ENCODE assay signal across 9 cellular contexts in the genomic region with DNA sequence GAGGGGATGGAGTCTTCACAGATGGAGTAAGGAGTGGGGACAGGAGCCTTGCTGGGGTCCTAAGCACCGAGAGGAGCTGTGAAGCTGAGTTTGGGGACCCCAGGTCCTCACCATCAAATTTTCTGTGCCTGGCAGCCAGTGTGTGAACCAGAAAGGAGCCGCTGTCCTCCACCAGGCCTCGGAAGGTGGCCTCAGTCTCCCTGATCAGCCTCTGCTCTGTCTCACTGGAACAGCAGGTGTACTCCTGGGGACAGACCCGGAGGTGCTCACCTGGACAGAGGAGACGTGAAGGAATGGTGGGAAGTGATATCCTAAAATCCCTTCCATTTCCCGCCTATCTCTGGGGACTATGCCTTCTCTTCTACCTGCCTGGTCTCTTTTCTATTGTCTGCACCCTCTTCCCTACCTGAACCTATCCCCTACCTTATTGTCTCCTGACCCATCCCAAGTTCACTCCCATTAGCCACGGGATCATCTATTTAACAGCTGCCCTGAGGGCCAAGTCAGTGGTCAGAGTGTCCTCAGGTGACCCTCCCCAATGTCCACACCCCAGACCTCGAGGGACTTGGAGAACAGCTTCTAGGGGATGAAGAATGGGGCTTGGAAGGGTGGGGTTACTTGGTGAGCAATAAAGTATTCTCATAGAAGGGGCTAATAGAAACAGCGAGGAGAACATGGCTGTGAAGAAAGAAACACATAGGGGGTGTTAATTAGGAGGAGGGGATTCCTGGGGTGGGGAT. TPM values are rescaled to one million over a fixed set of nuclear protein-coding genes. Genes with fewer than 3 reads are reported as not detected.
DNase-seq lines count a peak whose midpoint lies in the region; TF ChIP-seq lines count a peak whose summit lies in the region.
"Had no signal": no experiment of that assay in that cellular context is flagged by ENCODE, and none has a peak within 500 bp of the region (broad histone marks: within the 10 kb centered on the region; RNA-seq: fewer than 3 reads in every experiment).

No MANE protein-coding gene starts in this region.

- H4K20me1 ChIP-seq in DOHH2 (ENCODE audit: control insufficient read depth, insufficient read depth, low read depth, low read length): peaks cover 4% of the 10 kb centered on the region; the same call in 1 of the 2 replicates

- H3K27ac ChIP-seq in DOHH2 (ENCODE audit: low read depth, low read length) (no peak overlapping the region), coronary artery (no peak overlapping the region)

- H3K4me2 ChIP-seq in DOHH2 (ENCODE audit: low read length): peak overlapping the region; percentile 84

- DNase-seq in MG63 (no peak), coronary artery (ENCODE audit: low spot score) (no peak), OCI-M1 (lab: John Stamatoyannopoulos, UW) (no peak), NOMO-1 treated with dmso at 0.1 percent for 144 hours (lab: John Stamatoyannopoulos, UW; ENCODE audit: unreplicated experiment) (no peak), NCI-H1694 (lab: John Stamatoyannopoulos, UW) (no peak)
- DNase-seq: activated CD4-positive, alpha-beta T cell treated with anti-CD3 and anti-CD28 coated beads, Interleukin-2, amount 50 U/mL, for 48 hours; NCI-H345 had no signal

- no peak for TF ChIP-seq CTCF in DOHH2 (IDR thresholded peaks at IDR 0.05; ENCODE audit: low read depth, low read length, poor library complexity, severe bottlenecking)
- TF ChIP-seq CTCF in coronary artery (IDR thresholded peaks at IDR 0.05): no peak

- H3K79me2 ChIP-seq in DOHH2 (ENCODE audit: control insufficient read depth, low read length): peaks cover 23% of the 10 kb centered on the region

- H2AFZ ChIP-seq in neuron (ENCODE audit: low read depth, low read length): peak overlapping the region; percentile 54

- H3K27me3 ChIP-seq in DOHH2 (ENCODE audit: control insufficient read depth, low read length) (no peaks in the 10 kb centered on the region), MG63 (no peaks in the 10 kb centered on the region), neuron (ENCODE audit: insufficient read depth, low read length) (no peaks in the 10 kb centered on the region)

- H3K9me3 ChIP-seq in DOHH2 (ENCODE audit: control insufficient read depth, insufficient read depth, low read length) (peaks cover 5% of the 10 kb centered on the region), MG63 (no peaks in the 10 kb centered on the region), neuron (ENCODE audit: low read length) (peaks cover 3% of the 10 kb centered on the region)

- H3K4me3 ChIP-seq in DOHH2 (ENCODE audit: low read length): peak overlapping the region; percentile 88
- peak overlapping the region; percentile 52 for H3K4me3 ChIP-seq in MG63
- peak overlapping the region; percentile 64 for H3K4me3 ChIP-seq in coronary artery
- H3K4me3 ChIP-seq in neuron (ENCODE audit: low read length): peak overlapping the region; percentile 99

- peaks cover 29% of the 10 kb centered on the region for H3F3A ChIP-seq in DOHH2 (ENCODE audit: control insufficient read depth, insufficient read depth)

- no peaks in the 10 kb centered on the region for H3K9me2 ChIP-seq in DOHH2 (replicated peaks; ENCODE audit: control insufficient read depth, low read length)

- H3K36me3 ChIP-seq in DOHH2 (ENCODE audit: control insufficient read depth, low read length): peaks cover 26% of the 10 kb centered on the region
- no peaks in the 10 kb centered on the region for H3K36me3 ChIP-seq in MG63
- peaks cover 29% of the 10 kb centered on the region for H3K36me3 ChIP-seq in neuron (ENCODE audit: insufficient read depth, low read length)

- H3K4me1 ChIP-seq in DOHH2 (ENCODE audit: control insufficient read depth, low read length) (peaks cover 74% of the 10 kb centered on the region), neuron (ENCODE audit: insufficient read depth, low read length) (peaks cover 13% of the 10 kb centered on the region)

RNA-seq across cellular contexts. Expression of gene GPC2, which starts 0.9 kb away (rescaled TPM):
- 0.33 TPM in 1 of 2 replicates, not detected in the other for total RNA-seq in MG63 (2014; rRNA removed; shearing (Covaris generic); ENCODE audit: low replicate concordance)

RNA-seq across cellular contexts. Expression of gene STAG3, which starts 1.5 kb away (rescaled TPM):
- total RNA-seq in MG63 (2014; rRNA removed; shearing (Covaris generic); ENCODE audit: low replicate concordance): 0.13 TPM in 1 of 2 replicates, not detected in the other

RNA-seq across cellular contexts. Expression of gene GAL3ST4, which starts 7.8 kb away (rescaled TPM):
- 0.44 TPM in 1 of 2 replicates, not detected in the other for total RNA-seq in MG63 (2014; rRNA removed; shearing (Covaris generic); ENCODE audit: low replicate concordance)

RNA-seq across cellular contexts. Expression of gene TRAPPC14, which starts 17.7 kb away (rescaled TPM):
- 0.22 and 3.0 TPM in 2 replicates for total RNA-seq in MG63 (2014; rRNA removed; shearing (Covaris generic); ENCODE audit: low replicate concordance)

RNA-seq across cellular contexts. Expression of gene LAMTOR4, which starts 27.5 kb away (rescaled TPM):
- total RNA-seq in MG63 (2014; rRNA removed; shearing (Covaris generic); ENCODE audit: low replicate concordance): 54.8 and 74.5 TPM in 2 replicates
